26 cellular contexts compared by ENCODE assay signal in genomic region chr9:111805262-111805661, GRCh38. TPM values are rescaled to one million over a fixed set of nuclear protein-coding genes. Genes with fewer than 3 reads are reported as not detected.
A peak's percentile ranks its signal among the peaks of the same experiment; 100 is the strongest.
DNase-seq lines count a peak whose midpoint lies in the region; ATAC-seq and TF ChIP-seq lines count a peak whose summit lies in the region.
"Had no signal": no experiment of that assay in that cellular context is flagged by ENCODE, and none has a peak within 500 bp of the region (broad histone marks: within the 10 kb centered on the region; RNA-seq: fewer than 3 reads in every experiment).

No MANE protein-coding gene starts in this region.

- peaks cover 11% of the 10 kb centered on the region for H3K4me1 Mint-ChIP-seq in T-helper 17 cell

- H3K27ac ChIP-seq in foreskin keratinocyte (peak overlapping the region; percentile 99), suprapubic skin (peak overlapping the region; percentile 70)
- H3K27ac ChIP-seq: BLaER1 treated with 17β-estradiol and CSF1 and Interleukin-3, amounts not matched to agents 10 nM and 100 nM; dorsolateral prefrontal cortex; neutrophil; thoracic aorta had no signal

- no peak overlapping the region for H3K4me3 Mint-ChIP-seq in T-helper 17 cell
- H3K4me3 Mint-ChIP-seq: IgD-negative memory B cell; stimulated activated effector memory CD8-positive, alpha-beta T cell treated with anti-CD3 and anti-CD28 coated beads, Interleukin-12 subunit alpha, Interleukin-12 subunit beta, amount 100 ng/mL, for 72 hours; T-cell had no signal

- no peak for TF ChIP-seq POLR2A in suprapubic skin (IDR thresholded peaks at IDR 0.05)

- no peaks in the 10 kb centered on the region for H3K27me3 Mint-ChIP-seq in T-helper 17 cell
- H3K27me3 Mint-ChIP-seq: IgD-negative memory B cell, T-cell had no signal

- WGBS in suprapubic skin: 84% methylated on average over 2 of the region's 2 CpGs

- H3K9me3 ChIP-seq in T-helper 17 cell (ENCODE audit: control insufficient read depth, low read length, poor library complexity, severe bottlenecking): no peaks in the 10 kb centered on the region
- no peaks in the 10 kb centered on the region for H3K9me3 ChIP-seq in suprapubic skin
- H3K9me3 ChIP-seq: Caco-2, neutrophil, thoracic aorta had no signal

- TF ChIP-seq EP300 in suprapubic skin (IDR thresholded peaks at IDR 0.05): no peak

- peaks cover 0 to 6% of the 10 kb centered on the region in 2 donors for H3K36me3 Mint-ChIP-seq in activated naive CD4-positive, alpha-beta T cell treated with anti-CD3 and anti-CD28 coated beads, Interleukin-2, amount 50 U/mL, for 72 hours
- H3K36me3 Mint-ChIP-seq in T-helper 17 cell (ENCODE audit: low read depth): no peaks in the 10 kb centered on the region
- H3K36me3 Mint-ChIP-seq: IgD-negative memory B cell; stimulated activated effector memory CD8-positive, alpha-beta T cell treated with anti-CD3 and anti-CD28 coated beads, Interleukin-12 subunit alpha, Interleukin-12 subunit beta, amount 100 ng/mL, for 72 hours; T-cell had no signal

- H3K36me3 ChIP-seq in suprapubic skin: no peaks in the 10 kb centered on the region
- H3K36me3 ChIP-seq: neutrophil, thoracic aorta had no signal

- H3K4me1 ChIP-seq in foreskin keratinocyte: peaks cover 17% of the 10 kb centered on the region
- peaks cover 10% of the 10 kb centered on the region for H3K4me1 ChIP-seq in suprapubic skin

- no peaks in the 10 kb centered on the region for H3K27me3 ChIP-seq in foreskin keratinocyte
- H3K27me3 ChIP-seq in suprapubic skin: no peaks in the 10 kb centered on the region
- H3K27me3 ChIP-seq: BLaER1 treated with 17β-estradiol and CSF1 and Interleukin-3, amounts not matched to agents 10 nM and 100 nM; dorsolateral prefrontal cortex; neutrophil had no signal

- peak overlapping the region; percentile 27 to 45 for H3K27ac Mint-ChIP-seq in activated naive CD4-positive, alpha-beta T cell treated with anti-CD3 and anti-CD28 coated beads, Interleukin-2, amount 50 U/mL, for 72 hours
- H3K27ac Mint-ChIP-seq in T-helper 17 cell: peak overlapping the region; percentile 4
- H3K27ac Mint-ChIP-seq: IgD-negative memory B cell; stimulated activated effector memory CD8-positive, alpha-beta T cell treated with anti-CD3 and anti-CD28 coated beads, Interleukin-12 subunit alpha, Interleukin-12 subunit beta, amount 100 ng/mL, for 72 hours; T-cell had no signal

- H3K4me3 ChIP-seq in suprapubic skin: no peak overlapping the region
- H3K4me3 ChIP-seq: BLaER1 treated with 17β-estradiol and CSF1 and Interleukin-3, amounts not matched to agents 10 nM and 100 nM; dorsolateral prefrontal cortex; thoracic aorta had no signal

- peak; percentile 3 for TF ChIP-seq CTCF in foreskin keratinocyte (conservative IDR thresholded peaks at IDR 0.05)
- no peak for TF ChIP-seq CTCF in suprapubic skin (IDR thresholded peaks at IDR 0.05)

- H3K9me3 Mint-ChIP-seq in activated naive CD4-positive, alpha-beta T cell treated with anti-CD3 and anti-CD28 coated beads, Interleukin-2, amount 50 U/mL, for 72 hours: peaks cover 0 to 8% of the 10 kb centered on the region in 2 donors
- H3K9me3 Mint-ChIP-seq: activated T-cell treated with anti-CD3 and anti-CD28 coated beads, Interleukin-2, amount 50 U/mL, for 72 hours; IgD-negative memory B cell; stimulated activated effector memory CD8-positive, alpha-beta T cell treated with anti-CD3 and anti-CD28 coated beads, Interleukin-12 subunit alpha, Interleukin-12 subunit beta, amount 100 ng/mL, for 72 hours had no signal

- no peak for DNase-seq in activated naive CD4-positive, alpha-beta T cell treated with anti-CD3 and anti-CD28 coated beads, Interleukin-2, amount 50 U/mL, for 72 hours (ENCODE audit: low spot score in 2 of 2)
- DNase-seq in activated naive CD4-positive, alpha-beta T cell (lab: John Stamatoyannopoulos, UW): no peak
- DNase-seq in T-helper 17 cell: no peak
- no peak for DNase-seq in foreskin keratinocyte
- DNase-seq in suprapubic skin (ENCODE audit: low spot score in 2 of 2): no peak
- no peak for DNase-seq in NCI-H1092 (lab: John Stamatoyannopoulos, UW)
- DNase-seq in retina: no peak
- DNase-seq: activated naive CD4-positive, alpha-beta T cell treated with anti-CD3 and anti-CD28 coated beads, Interleukin-2, amount 50 U/mL, for 16 hours; activated T-cell treated with anti-CD3 and anti-CD28 coated beads, Interleukin-2, amount 50 U/mL, for 72 hours; Caco-2; DND-41; dorsolateral prefrontal cortex; H7; mesendoderm; NCI-H1105 treated with DMSO at 0.1 percent for 48 hours; NCI-H2081; NCI-H345; NCI-H774; SIG-M5; T-cell had no signal

- ATAC-seq in activated naive CD4-positive, alpha-beta T cell treated with anti-CD3 and anti-CD28 coated beads, Interleukin-2, amount 50 U/mL, for 72 hours: no peak
- ATAC-seq in T-helper 17 cell (no peak), foreskin keratinocyte (no peak), HG03521 (IDR thresholded peaks at IDR 0.05; ENCODE audit: unreplicated experiment) (no peak)
- ATAC-seq: T-cell had no signal

RNA-seq across cellular contexts. Expression of gene SHOC1, which starts 10.5 kb away (rescaled TPM):
- under 1 TPM in 1 of 2 donors, not detected in 1; 0.04 TPM for total RNA-seq in activated naive CD4-positive, alpha-beta T cell treated with anti-CD3 and anti-CD28 coated beads, Interleukin-2, amount 50 U/mL, for 72 hours
- total RNA-seq in T-helper 17 cell: not detected
- 0.03 and 0.04 TPM in 2 replicates for total RNA-seq in foreskin keratinocyte
- 0.03 TPM in 1 of 2 replicates, not detected in the other for polyA plus RNA-seq in foreskin keratinocyte
- total RNA-seq in suprapubic skin: 1 to 10 TPM in 2 of 4 donors, under 1 TPM in 2; 0.56 to 1.2 (median 0.98) TPM
- total RNA-seq: activated T-cell treated with anti-CD3 and anti-CD28 coated beads, Interleukin-2, amount 50 U/mL, for 72 hours; Caco-2; H7; T-cell; thoracic aorta had no signal
- polyA plus RNA-seq: IgD-negative memory B cell had no signal
